In genomic region chr10:59006511-59007306, GRCh38 we compare ENCODE assay signal across 11 cellular contexts.
A peak's percentile ranks its signal among the peaks of the same experiment; 100 is the strongest.
DNase-seq lines count a peak whose midpoint lies in the region; ATAC-seq and TF ChIP-seq lines count a peak whose summit lies in the region.
"Had no signal": no experiment of that assay in that cellular context is flagged by ENCODE, and none has a peak within 500 bp of the region (broad histone marks: within the 10 kb centered on the region; RNA-seq: fewer than 3 reads in every experiment).

No MANE protein-coding gene starts in this region.

- H3K4me3 ChIP-seq in GM12865 (ENCODE audit: low read depth, low read length) (no peak overlapping the region), osteoblast (ENCODE audit: insufficient read depth, low read length) (no peak overlapping the region)

- no peaks in the 10 kb centered on the region for H3K9me3 ChIP-seq in osteoblast (ENCODE audit: low read depth, low read length)

- TF ChIP-seq CTCF in GM12865 (IDR thresholded peaks at IDR 0.05; ENCODE audit: insufficient read depth, low read depth, low read length, missing control alignments) (no peak), osteoblast (IDR thresholded peaks at IDR 0.05; ENCODE audit: extremely low read depth, low read depth, low read length) (no peak)

- H3K36me3 ChIP-seq in osteoblast (ENCODE audit: insufficient read depth, low read length): no peaks in the 10 kb centered on the region

- H3K27me3 Mint-ChIP-seq in activated T-cell treated with anti-CD3 and anti-CD28 coated beads, Interleukin-2, amount 50 U/mL, for 4 hours (ENCODE audit: low read depth): no peaks in the 10 kb centered on the region
- H3K27me3 Mint-ChIP-seq: T-helper 17 cell had no signal

- ATAC-seq in activated T-cell treated with anti-CD3 and anti-CD28 coated beads, Interleukin-2, amount 50 U/mL, for 4 hours: no peak
- no peak for ATAC-seq in GM21528 (IDR thresholded peaks at IDR 0.05; ENCODE audit: low FRiP score, unreplicated experiment)
- ATAC-seq: HCT116, T-helper 17 cell had no signal

- no peak overlapping the region for H3K4me3 Mint-ChIP-seq in activated T-cell treated with anti-CD3 and anti-CD28 coated beads, Interleukin-2, amount 50 U/mL, for 4 hours
- H3K4me3 Mint-ChIP-seq: T-helper 17 cell had no signal

- peaks cover 5% of the 10 kb centered on the region for H3K9me3 Mint-ChIP-seq in activated T-cell treated with anti-CD3 and anti-CD28 coated beads, Interleukin-2, amount 50 U/mL, for 4 hours

- no peaks in the 10 kb centered on the region for H3K79me2 ChIP-seq in osteoblast (ENCODE audit: insufficient read depth, low read length)

- peaks cover 7% of the 10 kb centered on the region for H3K4me1 ChIP-seq in osteoblast (ENCODE audit: insufficient read depth, low read length)

- no peaks in the 10 kb centered on the region for H3K27me3 ChIP-seq in osteoblast (ENCODE audit: insufficient read depth, low read length)

- H3K27ac ChIP-seq in osteoblast (ENCODE audit: low read depth, low read length): no peak overlapping the region

- no peaks in the 10 kb centered on the region for H3K36me3 Mint-ChIP-seq in activated T-cell treated with anti-CD3 and anti-CD28 coated beads, Interleukin-2, amount 50 U/mL, for 4 hours (ENCODE audit: insufficient read depth)

- DNase-seq in GM12865 (ENCODE audit: low read depth) (peak; percentile 37), MV-4-11 (lab: John Stamatoyannopoulos, UW) (peak; percentile 44), fibroblast of gingiva (ENCODE audit: low read depth) (peak; percentile 86), osteoblast (ENCODE audit: insufficient read length, low spot score, missing footprints) (peak; percentile 82), germinal center (ENCODE audit: low spot score) (no peak), COR-L47 (lab: John Stamatoyannopoulos, UW) (no peak)
- no peak for DNase-seq in activated T-cell treated with anti-CD3 and anti-CD28 coated beads, Interleukin-2, amount 50 U/mL, for 4 hours
- DNase-seq: NCI-H1694, T-helper 17 cell had no signal

- peak overlapping the region; percentile 5 for H3K4me2 ChIP-seq in osteoblast (ENCODE audit: insufficient read depth, low read length)

- H2AFZ ChIP-seq in osteoblast (ENCODE audit: low read length): no peak overlapping the region

- H3K4me1 Mint-ChIP-seq in activated T-cell treated with anti-CD3 and anti-CD28 coated beads, Interleukin-2, amount 50 U/mL, for 4 hours (ENCODE audit: low read depth): no peaks in the 10 kb centered on the region
- H3K4me1 Mint-ChIP-seq: T-helper 17 cell had no signal

- no peaks in the 10 kb centered on the region for H4K20me1 ChIP-seq in osteoblast (ENCODE audit: insufficient read depth, low read length)

Comparison
In these comparisons a context has a peak if more than half of its experiments do, and no peak if none do; other contexts are left out.
1. DNase-seq: peak in GM12865 (single experiment), MV-4-11 (single experiment), fibroblast of gingiva (single experiment) and osteoblast (single experiment); none in activated T-cell treated with anti-CD3 and anti-CD28 coated beads, Interleukin-2, amount 50 U/mL, for 4 hours (single experiment), germinal center (single experiment) and COR-L47 (single experiment).